8 cellular contexts compared by ENCODE assay signal in genomic region chr1:224168859-224169380, GRCh38. TPM values are rescaled to one million over a fixed set of nuclear protein-coding genes. Genes with fewer than 3 reads are reported as not detected.
DNase-seq lines count a peak whose midpoint lies in the region; ATAC-seq, FAIRE-seq and TF ChIP-seq lines count a peak whose summit lies in the region.

No MANE protein-coding gene starts in this region.

- no peak overlapping the region for H3K23ac ChIP-seq in trophoblast cell (ENCODE audit: low read length)

- H3K18ac ChIP-seq in trophoblast cell (ENCODE audit: low read length) = no peak overlapping the region

- H4K12ac ChIP-seq in trophoblast cell (ENCODE audit: low read depth, low read length) = no peak overlapping the region

- TF ChIP-seq EP300 in suprapubic skin (IDR thresholded peaks at IDR 0.05) = no peak

- H2BK12ac ChIP-seq in trophoblast cell (ENCODE audit: low read length) = no peak overlapping the region

- no peak for TF ChIP-seq POLR2A in suprapubic skin (IDR thresholded peaks at IDR 0.05)

- H3K79me2 ChIP-seq in trophoblast cell (ENCODE audit: control insufficient read depth, insufficient read depth, low read length, poor library complexity) = no peaks in the 10 kb centered on the region

- TF ChIP-seq CTCF in epithelial cell of proximal tubule (conservative IDR thresholded peaks at IDR 0.05; ENCODE audit: low read depth, low read length) (no peak), suprapubic skin (IDR thresholded peaks at IDR 0.05) (no peak)

- peak; percentile 96 for ATAC-seq in GM18868 (IDR thresholded peaks at IDR 0.05; ENCODE audit: unreplicated experiment)
- peak; percentile 90 for ATAC-seq in HG02981 (IDR thresholded peaks at IDR 0.05; ENCODE audit: unreplicated experiment)

- no peak overlapping the region for H3K4me2 ChIP-seq in trophoblast cell (ENCODE audit: low read length)

- WGBS in trophoblast cell (ENCODE audit: extremely low coverage, insufficient coverage, insufficient read length) = no CpG with 5 or more reads among the region's 5 CpGs
- 19% methylated on average over 5 of the region's 5 CpGs for WGBS in suprapubic skin

- no peak overlapping the region for H3K4me3 ChIP-seq in epithelial cell of proximal tubule (ENCODE audit: low read depth, low read length)
- H3K4me3 ChIP-seq in trophoblast cell (ENCODE audit: low read depth, low read length) = no peak overlapping the region
- no peak overlapping the region for H3K4me3 ChIP-seq in suprapubic skin

- no peak overlapping the region for H3K14ac ChIP-seq in trophoblast cell (ENCODE audit: low read length)

- H2BK120ac ChIP-seq in trophoblast cell (ENCODE audit: insufficient read depth, low read length, poor library complexity) = no peak overlapping the region

- H3K9me3 ChIP-seq in trophoblast cell (ENCODE audit: insufficient read depth, low read depth, low read length) (no peaks in the 10 kb centered on the region), suprapubic skin (no peaks in the 10 kb centered on the region)

- in situ Hi-C loops in ACHN (cut with HindIII; ENCODE audit: low pct_ligation_motif_present, low pct_unique_long_range_greater_than_20kb, low sequenced_read_pairs) = no loop called here

- H3K27me3 ChIP-seq in trophoblast cell (ENCODE audit: insufficient read depth, low read length) (no peaks in the 10 kb centered on the region), suprapubic skin (no peaks in the 10 kb centered on the region)

- H2AFZ ChIP-seq in trophoblast cell (ENCODE audit: insufficient read depth, low read length, poor library complexity) = no peak overlapping the region

- no peak overlapping the region for H3K4ac ChIP-seq in trophoblast cell (ENCODE audit: low read depth, low read length)

- no peak overlapping the region for H2BK5ac ChIP-seq in trophoblast cell (ENCODE audit: low read depth, low read length, poor library complexity)

- H3K36me3 ChIP-seq in trophoblast cell (ENCODE audit: control insufficient read depth in 1 of 2, insufficient read depth in 2 of 2, low read length in 2 of 2) = no peaks in the 10 kb centered on the region
- H3K36me3 ChIP-seq in suprapubic skin = no peaks in the 10 kb centered on the region

- H4K91ac ChIP-seq in trophoblast cell (ENCODE audit: low read depth, low read length) = no peak overlapping the region

- no peak overlapping the region for H3K9ac ChIP-seq in trophoblast cell (ENCODE audit: low read length)

- peaks cover 4% of the 10 kb centered on the region for H3K79me1 ChIP-seq in trophoblast cell (ENCODE audit: low read length)

- DNase-seq in ACHN = peak; percentile 86
- peak; percentile 99 for DNase-seq in RCC 7860 (ENCODE audit: low spot score)
- DNase-seq in epithelial cell of proximal tubule (ENCODE audit: low read depth) = peak; percentile 90
- peak; percentile 64 to 78 for DNase-seq in trophoblast cell
- DNase-seq in suprapubic skin (ENCODE audit: low spot score in 2 of 2) = no peak
- no peak for DNase-seq in 8988T

- H3K4me1 ChIP-seq in trophoblast cell (ENCODE audit: control insufficient read depth in 1 of 2, insufficient read depth in 2 of 2, low read length in 2 of 2) = peaks cover 5 to 6% of the 10 kb centered on the region in 2 experiments
- H3K4me1 ChIP-seq in suprapubic skin = peaks cover 34% of the 10 kb centered on the region

- H3K27ac ChIP-seq in trophoblast cell (ENCODE audit: low read depth, low read length) (peak overlapping the region; percentile 43), suprapubic skin (no peak overlapping the region)

- no peak overlapping the region for H4K8ac ChIP-seq in trophoblast cell (ENCODE audit: low read depth, low read length)

- no peak overlapping the region for H2AK5ac ChIP-seq in trophoblast cell (ENCODE audit: low read length)

- peak; percentile 99 for FAIRE-seq in RCC 7860 (lab: Jason Lieb, UNC)

RNA-seq across cellular contexts. Expression of gene DEGS1, which starts 14.1 kb away (rescaled TPM):
- total RNA-seq in epithelial cell of proximal tubule (87.9 and 90.5 TPM in 2 replicates), suprapubic skin (100 to 1,000 TPM; 363 to 847 (median 705) TPM)
- 45.9 and 49.7 TPM in 2 replicates for polyA plus RNA-seq in trophoblast cell (2013)

RNA-seq across cellular contexts. Expression of gene FBXO28, which starts 55.0 kb away (rescaled TPM):
- total RNA-seq in epithelial cell of proximal tubule = 23.2 and 33.9 TPM in 2 replicates
- 12.5 and 12.9 TPM in 2 replicates for polyA plus RNA-seq in trophoblast cell (2013)
- total RNA-seq in suprapubic skin = 10 to 100 TPM; 40.2 to 65.7 (median 45.7) TPM

Comparison
In these comparisons a context has a peak if more than half of its experiments do, and no peak if none do; other contexts are left out.
1. DNase-seq: peak in ACHN (single experiment), RCC 7860 (single experiment), epithelial cell of proximal tubule (single experiment) and trophoblast cell (2 of 2); none in suprapubic skin (0 of 2) and 8988T (single experiment).